In genomic region chr4:149751174-149751573, GRCh38 we compare ENCODE assay signal across 20 cellular contexts.
A peak's percentile ranks its signal among the peaks of the same experiment; 100 is the strongest.
DNase-seq lines count a peak whose midpoint lies in the region; ATAC-seq, FAIRE-seq and TF ChIP-seq lines count a peak whose summit lies in the region.
"Had no signal": no experiment of that assay in that cellular context is flagged by ENCODE, and none has a peak within 500 bp of the region (broad histone marks: within the 10 kb centered on the region; RNA-seq: fewer than 3 reads in every experiment).

No MANE protein-coding gene starts in this region.

- H3K27ac ChIP-seq in smooth muscle cell (ENCODE audit: low read depth): no peak overlapping the region
- H3K27ac ChIP-seq: 22Rv1, A549, BLaER1 had no signal

- H3K79me2 ChIP-seq in smooth muscle cell (ENCODE audit: low read depth): no peaks in the 10 kb centered on the region

- FAIRE-seq in bronchial epithelial cell (lab: Jason Lieb, UNC): no peak
- FAIRE-seq: A549, GM12891, H54, HTR-8/SVneo had no signal

- no peaks in the 10 kb centered on the region for H3K36me3 ChIP-seq in bronchial epithelial cell (ENCODE audit: control insufficient read depth, insufficient read depth, low read length)
- no peaks in the 10 kb centered on the region for H3K36me3 ChIP-seq in smooth muscle cell (ENCODE audit: low read depth)
- H3K36me3 ChIP-seq: BLaER1 had no signal

- no peaks in the 10 kb centered on the region for H3K9me3 ChIP-seq in smooth muscle cell (replicated peaks; ENCODE audit: low read depth)
- H3K9me3 ChIP-seq: A549, BLaER1 had no signal

- no peaks in the 10 kb centered on the region for H3K4me1 ChIP-seq in smooth muscle cell (ENCODE audit: low read depth)
- H3K4me1 ChIP-seq: A549, BLaER1 had no signal

- DNase-seq in NCI-H82 (lab: John Stamatoyannopoulos, UW) (peak; percentile 1), NCI-H82 treated with DMSO at 0.1 percent for 48 hours (lab: John Stamatoyannopoulos, UW; ENCODE audit: unreplicated experiment) (no peak), bronchial epithelial cell (ENCODE audit: low read depth) (peak; percentile 68), fibroblast of peridontal ligament (ENCODE audit: extremely low read depth) (peak; percentile 13), smooth muscle cell (lab: John Stamatoyannopoulos, UW; ENCODE audit: unreplicated experiment) (no peak), DMS79 treated with DMSO at 0.1 percent for 48 hours (lab: John Stamatoyannopoulos, UW) (no peak), Right ventricle myocardium inferior (ENCODE audit: missing footprints) (no peak), globus pallidus (ENCODE audit: low spot score) (no peak)
- DNase-seq: CD4-positive, alpha-beta memory T cell; DND-41; EL; HCEC 1CT; HFFc6 had no signal

- no peaks in the 10 kb centered on the region for H3F3A ChIP-seq in smooth muscle cell (ENCODE audit: low read depth)

- no peak overlapping the region for H3K4me2 ChIP-seq in smooth muscle cell
- H3K4me2 ChIP-seq: A549, BLaER1, GM23338 had no signal

- ATAC-seq in Right ventricle myocardium inferior: no peak
- ATAC-seq: A549, GM23338 had no signal

- intact Hi-C loops in Right ventricle myocardium inferior (cut with DNase I): no loop called here

- H3K27me3 ChIP-seq in bronchial epithelial cell (ENCODE audit: control insufficient read depth, insufficient read depth, low read length) (no peaks in the 10 kb centered on the region), smooth muscle cell (ENCODE audit: low read depth) (no peaks in the 10 kb centered on the region)
- H3K27me3 ChIP-seq: BLaER1 had no signal

- TF ChIP-seq CTCF in bronchial epithelial cell (IDR thresholded peaks at IDR 0.05; ENCODE audit: insufficient read depth, low read length, severe bottlenecking) (no peak), smooth muscle cell (IDR thresholded peaks at IDR 0.05; ENCODE audit: borderline replicate concordance, insufficient read depth, poor library complexity, severe bottlenecking) (no peak)

- 77% methylated on average over 4 of the region's 4 CpGs for WGBS in smooth muscle cell (ENCODE audit: low lambda C conversion rate)

- H3K4me3 ChIP-seq in bronchial epithelial cell (ENCODE audit: low read depth, low read length): no peak overlapping the region
- no peak overlapping the region for H3K4me3 ChIP-seq in smooth muscle cell
- H3K4me3 ChIP-seq: A549, BLaER1, GM23338 had no signal

- no peaks in the 10 kb centered on the region for H4K20me1 ChIP-seq in smooth muscle cell (ENCODE audit: low read depth)
- H4K20me1 ChIP-seq: BLaER1 had no signal

- H3K9ac ChIP-seq in smooth muscle cell (ENCODE audit: low read depth): no peak overlapping the region
- H3K9ac ChIP-seq: BLaER1 had no signal

- peak overlapping the region; percentile 18 for H2AFZ ChIP-seq in smooth muscle cell (ENCODE audit: low read depth)
- H2AFZ ChIP-seq: GM23338 had no signal

Comparison
In these comparisons a context has a peak if more than half of its experiments do, and no peak if none do; other contexts are left out.
1. DNase-seq: peak in NCI-H82 (single experiment), bronchial epithelial cell (single experiment) and fibroblast of peridontal ligament (single experiment); none in NCI-H82 treated with DMSO at 0.1 percent for 48 hours (single experiment), smooth muscle cell (single experiment), DMS79 treated with DMSO at 0.1 percent for 48 hours (single experiment), Right ventricle myocardium inferior (single experiment) and globus pallidus (single experiment).